Comparison of ENCODE assay signal across 14 cellular contexts in genomic region chr7:30625283-30625682, GRCh38. TPM values are rescaled to one million over a fixed set of nuclear protein-coding genes. Genes with fewer than 3 reads are reported as not detected.
DNase-seq lines count a peak whose midpoint lies in the region; ATAC-seq, FAIRE-seq and TF ChIP-seq lines count a peak whose summit lies in the region.
"Had no signal": no experiment of that assay in that cellular context is flagged by ENCODE, and none has a peak within 500 bp of the region (broad histone marks: within the 10 kb centered on the region; RNA-seq: fewer than 3 reads in every experiment).

No MANE protein-coding gene starts in this region.

- no peak for ATAC-seq in activated CD4-positive, alpha-beta T cell treated with anti-CD3 and anti-CD28 coated beads for 36 hours
- ATAC-seq in K562 (peak; percentile 10), HG02610 (IDR thresholded peaks at IDR 0.05; ENCODE audit: unreplicated experiment) (no peak)
- ATAC-seq: activated CD4-positive, CD25-positive, alpha-beta regulatory T cell treated with anti-CD3 and anti-CD28 coated beads, Interleukin-2, amount 50 U/mL, for 24 hours; PC-3 had no signal

- CTCF ChIA-PET in activated CD4-positive, alpha-beta T cell treated with anti-CD3 and anti-CD28 coated beads for 36 hours (lab: Charles Lee): no interaction called here
- CTCF ChIA-PET in K562 (lab: Yijun Ruan, JAX; ENCODE audit: low intra/inter-chr PET ratio): no interaction called here

- in situ Hi-C loops in K562 (cut with MboI): no loop called here

- no peaks in the 10 kb centered on the region for H3K9me1 ChIP-seq in K562 (ENCODE audit: control insufficient read depth, insufficient read depth, low read length)

- H3K27me3 ChIP-seq in K562 (ENCODE audit: control insufficient read depth in 2 of 2, insufficient read depth in 2 of 2, low read length in 2 of 2): no peaks in the 10 kb centered on the region
- no peaks in the 10 kb centered on the region for H3K27me3 ChIP-seq in parathyroid adenoma (ENCODE audit: control insufficient read depth, insufficient read depth, low read length)
- H3K27me3 ChIP-seq in tibial nerve: no peaks in the 10 kb centered on the region

- TF ChIP-seq POLR2A in K562 (conservative IDR thresholded peaks at IDR 0.05) (no peak), erythroblast (IDR thresholded peaks at IDR 0.05; ENCODE audit: low read length) (no peak), tibial nerve (IDR thresholded peaks at IDR 0.05) (no peak)

- peaks cover 73% of the 10 kb centered on the region for H3K36me3 Mint-ChIP-seq in activated CD4-positive, alpha-beta T cell treated with anti-CD3 and anti-CD28 coated beads, Interleukin-2, amount 10 ng/mL, durations not matched to agents 24 days and 14 days (ENCODE audit: low read depth)
- H3K36me3 Mint-ChIP-seq in activated CD4-positive, alpha-beta T cell treated with anti-CD3 and anti-CD28 coated beads for 36 hours (ENCODE audit: low read depth): peaks cover 71% of the 10 kb centered on the region
- H3K36me3 Mint-ChIP-seq in HFFc6 (ENCODE audit: low read depth): peaks cover 49% of the 10 kb centered on the region

- H3K36me3 ChIP-seq in K562 (ENCODE audit: control insufficient read depth, insufficient read depth, low read length): peaks cover 94% of the 10 kb centered on the region
- H3K36me3 ChIP-seq in parathyroid adenoma (ENCODE audit: control insufficient read depth, insufficient read depth, low read length): no peaks in the 10 kb centered on the region
- H3K36me3 ChIP-seq in tibial nerve: peaks cover 0 to 94% (median 24%) of the 10 kb centered on the region in 3 donors

- peak overlapping the region; percentile 44 for H3K27ac Mint-ChIP-seq in activated CD4-positive, alpha-beta T cell treated with anti-CD3 and anti-CD28 coated beads, Interleukin-2, amount 10 ng/mL, durations not matched to agents 24 days and 14 days
- H3K27ac Mint-ChIP-seq in activated CD4-positive, alpha-beta T cell treated with anti-CD3 and anti-CD28 coated beads for 36 hours: no peak overlapping the region
- no peak overlapping the region for H3K27ac Mint-ChIP-seq in HFFc6

- TF ChIP-seq CTCF in HFFc6 (IDR thresholded peaks at IDR 0.05): peak; percentile 15; the same call in 1 of the 2 replicates
- no peak for TF ChIP-seq CTCF in K562 (IDR thresholded peaks at IDR 0.05 in 2 of 3, conservative IDR thresholded peaks at IDR 0.05 in 1 of 3; ENCODE audit: insufficient read depth in 2 of 3, low read depth in 1 of 3, low read length in 3 of 3)
- peak; percentile 22 for TF ChIP-seq CTCF in parathyroid adenoma (IDR thresholded peaks at IDR 0.05)
- TF ChIP-seq CTCF in tibial nerve (IDR thresholded peaks at IDR 0.05): no peak

- BruUV-seq in K562 (replicated peaks; lab: Mats Ljungman, UMichigan): no TSS peak

- H3K4me1 ChIP-seq in K562 (replicated peaks in 1 of 2; ENCODE audit: control insufficient read depth in 2 of 2, insufficient read depth in 2 of 2, low read length in 2 of 2) (no peaks in the 10 kb centered on the region), parathyroid adenoma (peaks cover 5% of the 10 kb centered on the region), tibial nerve (no peaks in the 10 kb centered on the region)

- H3K9ac ChIP-seq in K562 (ENCODE audit: insufficient read depth in 1 of 2, low read depth in 2 of 2, low read length in 2 of 2) (no peak overlapping the region), parathyroid adenoma (no peak overlapping the region)

- H3K9me3 ChIP-seq in K562 (replicated peaks; ENCODE audit: control insufficient read depth, insufficient read depth, low read depth, low read length) (no peaks in the 10 kb centered on the region), parathyroid adenoma (ENCODE audit: control insufficient read depth, low read length) (no peaks in the 10 kb centered on the region), tibial nerve (no peaks in the 10 kb centered on the region)

- POLR2A ChIA-PET in activated CD4-positive, alpha-beta T cell treated with anti-CD3 and anti-CD28 coated beads for 36 hours (lab: Charles Lee): interaction anchor here (0.7 to 3.2 kb wide), 2 partner anchors 12 to 20 kb away, joined by 3 to 11 read pairs; no protein-coding TSS in a partner anchor
- POLR2A ChIA-PET in K562 (lab: Yijun Ruan, JAX): no interaction called here

- H4K20me1 ChIP-seq in K562 (replicated peaks; ENCODE audit: control insufficient read depth, insufficient read depth, low read length): no peaks in the 10 kb centered on the region; the same call in 1 of the 2 replicates

- H3K27me3 Mint-ChIP-seq in activated CD4-positive, alpha-beta T cell treated with anti-CD3 and anti-CD28 coated beads, Interleukin-2, amount 10 ng/mL, durations not matched to agents 24 days and 14 days: no peaks in the 10 kb centered on the region
- no peaks in the 10 kb centered on the region for H3K27me3 Mint-ChIP-seq in activated CD4-positive, alpha-beta T cell treated with anti-CD3 and anti-CD28 coated beads for 36 hours
- H3K27me3 Mint-ChIP-seq in HFFc6 (ENCODE audit: insufficient read depth): no peaks in the 10 kb centered on the region

- intact Hi-C loops in activated CD4-positive, alpha-beta T cell treated with anti-CD3 and anti-CD28 coated beads, Interleukin-2, amount 10 ng/mL, durations not matched to agents 24 days and 14 days (cut with micrococcal nuclease): loop anchor here (5.0 kb wide), 1 partner anchor 117 kb away; no protein-coding TSS in a partner anchor
- intact Hi-C loops in activated CD4-positive, alpha-beta T cell treated with anti-CD3 and anti-CD28 coated beads for 36 hours (cut with DNase I, micrococcal nuclease): loop anchor here in 1 of 2 experiments (1.0 kb wide), 1 partner anchor 13 kb away; no protein-coding TSS in a partner anchor
- intact Hi-C loops in K562 (cut with micrococcal nuclease): no loop called here

- no peak for TF ChIP-seq EP300 in K562 (IDR thresholded peaks at IDR 0.05; ENCODE audit: low read length)
- TF ChIP-seq EP300 in tibial nerve (IDR thresholded peaks at IDR 0.05): no peak

- H3K79me2 ChIP-seq in K562 (ENCODE audit: control insufficient read depth, insufficient read depth, low read length) (no peaks in the 10 kb centered on the region; the same call in 2 of the 3 replicates), parathyroid adenoma (no peaks in the 10 kb centered on the region)

- no peak for TF ChIP-seq RAD21 in K562 (CRISPR knock-in tag; conservative IDR thresholded peaks at IDR 0.05 in 1 of 2, IDR thresholded peaks at IDR 0.05 in 1 of 2)

- H3K4me1 Mint-ChIP-seq in activated CD4-positive, alpha-beta T cell treated with anti-CD3 and anti-CD28 coated beads, Interleukin-2, amount 10 ng/mL, durations not matched to agents 24 days and 14 days: peaks cover 20% of the 10 kb centered on the region
- peaks cover 13% of the 10 kb centered on the region for H3K4me1 Mint-ChIP-seq in activated CD4-positive, alpha-beta T cell treated with anti-CD3 and anti-CD28 coated beads for 36 hours
- no peaks in the 10 kb centered on the region for H3K4me1 Mint-ChIP-seq in HFFc6 (ENCODE audit: low read depth)

- FAIRE-seq in K562 (lab: Jason Lieb, UNC): no peak

- no peak overlapping the region for H2AFZ ChIP-seq in K562 (ENCODE audit: low read depth, low read length)
- no peak overlapping the region for H2AFZ ChIP-seq in parathyroid adenoma

- H3K9me3 Mint-ChIP-seq in activated CD4-positive, alpha-beta T cell treated with anti-CD3 and anti-CD28 coated beads, Interleukin-2, amount 10 ng/mL, durations not matched to agents 24 days and 14 days: no peaks in the 10 kb centered on the region
- H3K9me3 Mint-ChIP-seq in activated CD4-positive, alpha-beta T cell treated with anti-CD3 and anti-CD28 coated beads for 36 hours (ENCODE audit: low read depth): no peaks in the 10 kb centered on the region
- no peaks in the 10 kb centered on the region for H3K9me3 Mint-ChIP-seq in HFFc6

- H3K27ac ChIP-seq in K562 (ENCODE audit: extremely low read depth, low read depth, low read length): no peak overlapping the region
- no peak overlapping the region for H3K27ac ChIP-seq in parathyroid adenoma
- H3K27ac ChIP-seq in tibial nerve: no peak overlapping the region

- no peak overlapping the region for H3K4me2 ChIP-seq in K562 (ENCODE audit: insufficient read depth, low read length)
- H3K4me2 ChIP-seq in parathyroid adenoma (ENCODE audit: low read length): no peak overlapping the region

- H3K4me3 Mint-ChIP-seq in activated CD4-positive, alpha-beta T cell treated with anti-CD3 and anti-CD28 coated beads, Interleukin-2, amount 10 ng/mL, durations not matched to agents 24 days and 14 days: no peak overlapping the region
- no peak overlapping the region for H3K4me3 Mint-ChIP-seq in activated CD4-positive, alpha-beta T cell treated with anti-CD3 and anti-CD28 coated beads for 36 hours
- no peak overlapping the region for H3K4me3 Mint-ChIP-seq in HFFc6

- DNase-seq in activated CD4-positive, alpha-beta T cell treated with anti-CD3 and anti-CD28 coated beads, Interleukin-2, amount 10 ng/mL, durations not matched to agents 24 days and 14 days: no peak
- DNase-seq in activated CD4-positive, alpha-beta T cell treated with anti-CD3 and anti-CD28 coated beads for 36 hours: no peak
- DNase-seq in HFFc6 (no peak), K562 (ENCODE audit: extremely low read depth in 1 of 4, low spot score in 3 of 4) (no peak), erythroblast (lab: John Stamatoyannopoulos, UW) (no peak), tibial nerve (ENCODE audit: low spot score in 2 of 2) (no peak)
- DNase-seq: H7, NCI-H2029 treated with DMSO at 0.1 percent for 48 hours, occipital lobe, PC-3 had no signal

- no peak overlapping the region for H3K4me3 ChIP-seq in K562
- no peak overlapping the region for H3K4me3 ChIP-seq in parathyroid adenoma (ENCODE audit: low read depth, low read length)
- no peak overlapping the region for H3K4me3 ChIP-seq in tibial nerve

- 82% methylated on average over 1 of the region's 1 CpG for WGBS in K562 (ENCODE audit: insufficient coverage, low coverage, missing lambda C conversion rate)
- WGBS in tibial nerve, 2 donors: 79 to 89% methylated on average over 1 of the region's 1 CpG

RNA-seq across cellular contexts. Expression of gene GARS1, which starts 30.6 kb away (rescaled TPM):
- 261 and 262 TPM in 2 replicates for total RNA-seq in activated CD4-positive, alpha-beta T cell treated with anti-CD3 and anti-CD28 coated beads, Interleukin-2, amount 10 ng/mL, durations not matched to agents 24 days and 14 days
- 100 to 1,000 TPM; 391 to 439 TPM for total RNA-seq in activated CD4-positive, alpha-beta T cell treated with anti-CD3 and anti-CD28 coated beads for 36 hours
- 100 to 1,000 TPM; 258 to 330 (median 271) TPM for total RNA-seq in HFFc6 (2021; fragmentation: NEBNext Ultra II Directional; extraction: Animal tissue kit (Norgen Biotek cat#: 25700))
- 222 and 446 TPM in 2 replicates for total RNA-seq in K562 (2011; cell fraction: chromatin; rRNA removed; ENCODE audit: low replicate concordance)
- total RNA-seq in K562 (2011; cell fraction: nucleolus; rRNA removed): 158 and 190 TPM in 2 replicates
- total RNA-seq in K562 (2011; cell fraction: nucleoplasm; rRNA removed): 225 and 258 TPM in 2 replicates
- total RNA-seq in K562 (2014; rRNA removed) (142 and 196 TPM in 2 replicates), K562 (2014; rRNA removed; fragmentation: Illumina TruSeq; extraction: Trizol) (272 and 300 TPM in 2 replicates), K562 (2015; rRNA removed; fragmentation: Illumina TruSeq; extraction: Trizol) (147 TPM in 2 replicates), K562 (2021) (270 and 312 TPM in 2 replicates), tibial nerve (10 to 100 TPM; 36.9 to 61.1 (median 55.9) TPM)
- polyA plus RNA-seq in K562 (2011; rRNA removed) (391 and 636 TPM in 2 replicates), K562 (2014; fragmentation: Illumina TruSeq; extraction: Trizol) (650 and 769 TPM in 2 replicates), K562 (2014; fragmentation: Nextera tagmentation; extraction: Ambion mirVana) (100 to 1,000 TPM; 205 to 227 TPM), K562 (2014; rRNA removed) (234 and 319 TPM in 2 replicates)
- 349 and 578 TPM in 2 replicates for polyA plus RNA-seq in K562 (2011; cell fraction: cytosol; rRNA removed)
- polyA plus RNA-seq in K562 (2011; cell fraction: nucleus; rRNA removed): 440 and 547 TPM in 2 replicates
- polyA plus RNA-seq in K562 (2012): 138 and 517 TPM in 2 replicates
- 421 and 586 TPM in 2 replicates for polyA minus RNA-seq in K562 (2011; rRNA and poly(A)+ RNA removed)
- 264 and 340 TPM in 2 replicates for polyA minus RNA-seq in K562 (2011; cell fraction: cytosol; rRNA and poly(A)+ RNA removed)
- polyA minus RNA-seq in K562 (2011; cell fraction: nucleus; rRNA and poly(A)+ RNA removed): 178 and 266 TPM in 2 replicates

RNA-seq across cellular contexts. Expression of gene CRHR2, which starts 57.0 kb away (rescaled TPM):
- not detected in 2 replicates for total RNA-seq in activated CD4-positive, alpha-beta T cell treated with anti-CD3 and anti-CD28 coated beads, Interleukin-2, amount 10 ng/mL, durations not matched to agents 24 days and 14 days
- total RNA-seq in activated CD4-positive, alpha-beta T cell treated with anti-CD3 and anti-CD28 coated beads for 36 hours: not detected
- total RNA-seq in HFFc6 (2021; fragmentation: NEBNext Ultra II Directional; extraction: Animal tissue kit (Norgen Biotek cat#: 25700)): not detected
- total RNA-seq in K562 (2011; cell fraction: chromatin; rRNA removed; ENCODE audit: low replicate concordance): not detected in 2 replicates
- not detected in 2 replicates for total RNA-seq in K562 (2011; cell fraction: nucleolus; rRNA removed)
- not detected in 2 replicates for total RNA-seq in K562 (2011; cell fraction: nucleoplasm; rRNA removed)
- total RNA-seq in K562 (2014; rRNA removed) (not detected in 2 replicates), K562 (2014; rRNA removed; fragmentation: Illumina TruSeq; extraction: Trizol) (not detected in 2 replicates), K562 (2015; rRNA removed; fragmentation: Illumina TruSeq; extraction: Trizol) (not detected in 2 replicates), K562 (2021) (not detected in 2 replicates), tibial nerve (under 1 TPM in 2 of 4 donors, not detected in 2; 0.21 to 0.44 TPM)
- polyA plus RNA-seq in K562 (2011; rRNA removed) (not detected in 2 replicates), K562 (2014; fragmentation: Illumina TruSeq; extraction: Trizol) (not detected in 2 replicates), K562 (2014; fragmentation: Nextera tagmentation; extraction: Ambion mirVana) (not detected), K562 (2014; rRNA removed) (not detected in 2 replicates)
- polyA plus RNA-seq in K562 (2011; cell fraction: cytosol; rRNA removed): not detected in 2 replicates
- not detected in 2 replicates for polyA plus RNA-seq in K562 (2011; cell fraction: nucleus; rRNA removed)
- not detected in 2 replicates for polyA plus RNA-seq in K562 (2012)
- polyA minus RNA-seq in K562 (2011; rRNA and poly(A)+ RNA removed): not detected in 2 replicates
- not detected in 2 replicates for polyA minus RNA-seq in K562 (2011; cell fraction: cytosol; rRNA and poly(A)+ RNA removed)
- polyA minus RNA-seq in K562 (2011; cell fraction: nucleus; rRNA and poly(A)+ RNA removed): not detected in 2 replicates
- total RNA-seq: H7, LHCN-M2, PC-3 had no signal

Comparison
In these comparisons a context has a peak if more than half of its experiments do, and no peak if none do; other contexts are left out.
1. CTCF ChIP-seq: peak in HFFc6 (single experiment) and parathyroid adenoma (single experiment); none in K562 (0 of 3) and tibial nerve (0 of 5).